Comparison of ENCODE assay signal across 8 cellular contexts in genomic region chr15:98866503-98866902, GRCh38.
A peak's percentile ranks its signal among the peaks of the same experiment; 100 is the strongest.
DNase-seq lines count a peak whose midpoint lies in the region; ATAC-seq and TF ChIP-seq lines count a peak whose summit lies in the region.

No MANE protein-coding gene starts in this region.

- peak overlapping the region; percentile 88 to 95 (median 93) for H3K27ac Mint-ChIP-seq in CD14-positive monocyte
- peak overlapping the region; percentile 82 to 99 (median 94) for H3K27ac Mint-ChIP-seq in brain
- peak overlapping the region; percentile 90 for H3K27ac Mint-ChIP-seq in memory B cell

- TF ChIP-seq CTCF in CD14-positive monocyte (IDR thresholded peaks at IDR 0.05) (no peak), KMS-11 (conservative IDR thresholded peaks at IDR 0.05; ENCODE audit: low read depth, low read length) (no peak), brain (conservative IDR thresholded peaks at IDR 0.05) (no peak)

- DNase-seq in CD14-positive monocyte (ENCODE audit: low spot score) (no peak), memory B cell (ENCODE audit: low spot score in 2 of 2) (no peak), DMS79 treated with DMSO at 0.1 percent for 48 hours (lab: John Stamatoyannopoulos, UW) (no peak)
- DNase-seq in activated CD4-positive, alpha-beta T cell treated with anti-CD3 and anti-CD28 coated beads for 1 hour, result no peak

- H3K27me3 ChIP-seq in KMS-11 (ENCODE audit: insufficient read depth, low read depth), result no peaks in the 10 kb centered on the region

- H3K36me3 ChIP-seq in KMS-11 (ENCODE audit: insufficient read depth), result no peaks in the 10 kb centered on the region

- H3K27ac ChIP-seq in KMS-11, result peak overlapping the region; percentile 85

- H3K36me3 Mint-ChIP-seq in CD14-positive monocyte (peaks cover 0 to 7% of the 10 kb centered on the region in 2 donors), brain (peaks cover 13% of the 10 kb centered on the region), memory B cell (peaks cover 5% of the 10 kb centered on the region)

- H3K4me3 Mint-ChIP-seq in CD14-positive monocyte, result peak overlapping the region; percentile 82 to 89
- H3K4me3 Mint-ChIP-seq in brain, result peak overlapping the region; percentile 67 to 94 (median 82)
- H3K4me3 Mint-ChIP-seq in memory B cell, result peak overlapping the region; percentile 87

- H3K9me3 Mint-ChIP-seq in CD14-positive monocyte, result peaks cover 0 to 5% (median 0%) of the 10 kb centered on the region in 7 donors
- peaks cover 0 to 10% (median 0%) of the 10 kb centered on the region in 5 experiments for H3K9me3 Mint-ChIP-seq in brain
- peaks cover 5% of the 10 kb centered on the region for H3K9me3 Mint-ChIP-seq in memory B cell

- no peaks in the 10 kb centered on the region for H4K20me1 ChIP-seq in KMS-11 (ENCODE audit: insufficient read depth)

- ATAC-seq in memory B cell (ENCODE audit: low read depth) (peak; percentile 10), GM21786 (IDR thresholded peaks at IDR 0.05; ENCODE audit: unreplicated experiment) (no peak), GM21619 (IDR thresholded peaks at IDR 0.05; ENCODE audit: unreplicated experiment) (no peak)

- H3K4me1 Mint-ChIP-seq in CD14-positive monocyte (peaks cover 27% of the 10 kb centered on the region), brain (peaks cover 41% of the 10 kb centered on the region), memory B cell (peaks cover 7% of the 10 kb centered on the region)

- peaks cover 76% of the 10 kb centered on the region for H3K79me2 ChIP-seq in KMS-11 (ENCODE audit: insufficient read depth, low read depth)

- H3K9ac ChIP-seq in KMS-11, result peak overlapping the region; percentile 74

- peaks cover 5% of the 10 kb centered on the region for H3K4me1 ChIP-seq in KMS-11 (ENCODE audit: low read depth, poor library complexity, severe bottlenecking)

- H3K27me3 Mint-ChIP-seq in CD14-positive monocyte (ENCODE audit: low read depth in 3 of 3) (no peaks in the 10 kb centered on the region), brain (no peaks in the 10 kb centered on the region), memory B cell (peaks cover 3% of the 10 kb centered on the region)

- no peak overlapping the region for H2AFZ ChIP-seq in KMS-11 (ENCODE audit: low read depth)

- no peak overlapping the region for H3K4me3 ChIP-seq in KMS-11 (IDR thresholded peaks at IDR 0.05; ENCODE audit: insufficient read depth, low read depth, low read length)

- intact Hi-C loops in CD14-positive monocyte (cut with micrococcal nuclease), result loop anchor here in 1 of 2 donors (10.0 kb wide), 1 partner anchor 868 kb away; the partner anchor contains the start of gene LYSMD4

- peak overlapping the region; percentile 45 for H3K4me2 ChIP-seq in KMS-11
